Comparison of ENCODE assay signal across 23 cellular contexts in the genomic region with DNA sequence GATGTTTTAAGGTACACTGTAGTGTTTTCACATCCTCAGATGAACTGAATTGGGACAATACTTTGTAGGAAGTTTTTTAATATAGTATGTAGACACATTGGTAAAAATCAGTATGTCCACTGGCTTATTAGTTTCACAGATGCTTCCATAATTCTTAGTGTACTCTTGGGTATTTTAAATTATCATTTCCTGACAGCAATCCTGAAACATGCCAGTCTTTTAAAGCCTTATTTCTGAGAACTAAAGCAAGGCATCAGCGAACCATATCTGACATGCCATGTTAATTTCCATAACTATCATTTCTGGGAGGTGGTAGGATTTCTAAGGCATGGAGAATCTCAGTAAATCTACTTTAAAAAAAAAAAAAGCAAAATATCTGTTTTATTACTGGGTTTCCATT.
"Had no signal": no experiment of that assay in that cellular context is flagged by ENCODE, and none has a peak within 500 bp of the region (broad histone marks: within the 10 kb centered on the region; RNA-seq: fewer than 3 reads in every experiment).

No MANE protein-coding gene starts in this region.

- H3K4me1 ChIP-seq: parathyroid adenoma had no signal

- H3K36me3 ChIP-seq: lower lobe of right lung, thyroid gland, upper lobe of right lung, WERI-Rb-1 had no signal

- FAIRE-seq: TTC549 had no signal

- H3K9ac ChIP-seq: parathyroid adenoma had no signal

- H3K27me3 Mint-ChIP-seq: activated CD4-positive, alpha-beta T cell treated with anti-CD3 and anti-CD28 coated beads, Interleukin-2, amount 10 ng/mL, durations not matched to agents 7 days and 5 days; activated CD8-positive, alpha-beta memory T cell treated with anti-CD3 and anti-CD28 coated beads, Interleukin-2, amount 10 ng/mL, durations not matched to agents 7 days and 5 days; activated CD8-positive, alpha-beta T cell treated with anti-CD3 and anti-CD28 coated beads for 36 hours; activated naive CD4-positive, alpha-beta T cell treated with anti-CD3 and anti-CD28 coated beads, Interleukin-2, amount 10 ng/mL, durations not matched to agents 7 days and 5 days had no signal

- H3K27me3 ChIP-seq: thyroid gland, upper lobe of right lung had no signal

- H3K9me3 ChIP-seq: lower lobe of right lung, mucosa of descending colon, thyroid gland, upper lobe of right lung had no signal

- H2AFZ ChIP-seq: parathyroid adenoma had no signal

- H3K9me3 Mint-ChIP-seq: activated CD4-positive, alpha-beta T cell treated with anti-CD3 and anti-CD28 coated beads, Interleukin-2, amount 10 ng/mL, durations not matched to agents 7 days and 5 days; activated CD8-positive, alpha-beta T cell treated with anti-CD3 and anti-CD28 coated beads for 36 hours; activated naive CD4-positive, alpha-beta T cell treated with anti-CD3 and anti-CD28 coated beads, Interleukin-2, amount 10 ng/mL, durations not matched to agents 7 days and 5 days; immature natural killer cell had no signal

- DNase-seq: activated CD4-positive, alpha-beta T cell treated with anti-CD3 and anti-CD28 coated beads, Interleukin-2, amount 10 ng/mL, durations not matched to agents 7 days and 5 days; activated CD4-positive, CD25-positive, alpha-beta regulatory T cell treated with anti-CD3 and anti-CD28 coated beads, Interleukin-2, amount 50 U/mL, for 72 hours; activated CD8-positive, alpha-beta memory T cell treated with anti-CD3 and anti-CD28 coated beads, Interleukin-2, amount 10 ng/mL, durations not matched to agents 7 days and 5 days; activated CD8-positive, alpha-beta T cell treated with anti-CD3 and anti-CD28 coated beads for 36 hours; activated effector memory CD4-positive, alpha-beta T cell treated with anti-CD3 and anti-CD28 coated beads, Interleukin-2, amount 50 U/mL, for 16 hours; activated naive CD4-positive, alpha-beta T cell treated with anti-CD3 and anti-CD28 coated beads, Interleukin-2, amount 10 ng/mL, durations not matched to agents 7 days and 5 days; activated T-cell treated with anti-CD3 and anti-CD28 coated beads for 4 hours; cerebellar nuclear complex; cortex of kidney; erythroblast; foreskin fibroblast; immature natural killer cell; lower lobe of right lung; mesendoderm; mucosa of descending colon; right cardiac atrium; stimulated activated CD4-positive, alpha-beta T cell treated with anti-CD3 and anti-CD28 coated beads, Interleukin-4, amount 100 ng/mL, for 4 hours; stimulated activated naive CD8-positive, alpha-beta T cell treated with anti-CD3 and anti-CD28 coated beads, Interleukin-15, Interleukin-2, amounts not matched to agents 100 U/mL and 50 U/mL, for 24 hours; thyroid gland; upper lobe of right lung; WERI-Rb-1 had no signal

- H3K4me1 Mint-ChIP-seq: immature natural killer cell had no signal

- H3K4me3 Mint-ChIP-seq: activated CD4-positive, alpha-beta T cell treated with anti-CD3 and anti-CD28 coated beads, Interleukin-2, amount 10 ng/mL, durations not matched to agents 7 days and 5 days; activated CD8-positive, alpha-beta memory T cell treated with anti-CD3 and anti-CD28 coated beads, Interleukin-2, amount 10 ng/mL, durations not matched to agents 7 days and 5 days; activated CD8-positive, alpha-beta T cell treated with anti-CD3 and anti-CD28 coated beads for 36 hours; activated naive CD4-positive, alpha-beta T cell treated with anti-CD3 and anti-CD28 coated beads, Interleukin-2, amount 10 ng/mL, durations not matched to agents 7 days and 5 days; immature natural killer cell had no signal

- H3K27ac Mint-ChIP-seq: activated CD4-positive, alpha-beta T cell treated with anti-CD3 and anti-CD28 coated beads, Interleukin-2, amount 10 ng/mL, durations not matched to agents 7 days and 5 days; activated CD8-positive, alpha-beta memory T cell treated with anti-CD3 and anti-CD28 coated beads, Interleukin-2, amount 10 ng/mL, durations not matched to agents 7 days and 5 days; activated CD8-positive, alpha-beta T cell treated with anti-CD3 and anti-CD28 coated beads for 36 hours; activated naive CD4-positive, alpha-beta T cell treated with anti-CD3 and anti-CD28 coated beads, Interleukin-2, amount 10 ng/mL, durations not matched to agents 7 days and 5 days; immature natural killer cell had no signal

- H3K79me2 ChIP-seq: parathyroid adenoma had no signal

- H3K36me3 Mint-ChIP-seq: activated naive CD4-positive, alpha-beta T cell treated with anti-CD3 and anti-CD28 coated beads, Interleukin-2, amount 10 ng/mL, durations not matched to agents 7 days and 5 days had no signal

- ATAC-seq: activated CD8-positive, alpha-beta memory T cell treated with anti-CD3 and anti-CD28 coated beads, Interleukin-2, amount 10 ng/mL, durations not matched to agents 7 days and 5 days; activated CD8-positive, alpha-beta T cell treated with anti-CD3 and anti-CD28 coated beads for 36 hours; lower lobe of right lung; mucosa of descending colon; right cardiac atrium; stimulated activated naive CD8-positive, alpha-beta T cell treated with anti-CD3 and anti-CD28 coated beads, Interleukin-15, Interleukin-2, amounts not matched to agents 100 U/mL and 50 U/mL, for 24 hours; upper lobe of right lung had no signal

- H3K4me3 ChIP-seq: lower lobe of right lung, mucosa of descending colon, thyroid gland, upper lobe of right lung had no signal

- H3K27ac ChIP-seq: lower lobe of right lung, parathyroid adenoma, upper lobe of right lung, WERI-Rb-1 had no signal
